Comparison of ENCODE assay signal across 29 cellular contexts in genomic region chr17:34237458-34237857, GRCh38. TPM values are rescaled to one million over a fixed set of nuclear protein-coding genes. Genes with fewer than 3 reads are reported as not detected.
"Had no signal": no experiment of that assay in that cellular context is flagged by ENCODE, and none has a peak within 500 bp of the region (broad histone marks: within the 10 kb centered on the region; RNA-seq: fewer than 3 reads in every experiment).

No MANE protein-coding gene starts in this region.

- H3K4me3 Mint-ChIP-seq: endodermal cell; naive thymus-derived CD4-positive, alpha-beta T cell; stimulated activated naive B cell treated with anti-CD40 and anti-IgM and Interleukin-4, amounts not matched to agents 10 μg/mL and 1 μg/mL and 100 μg/mL, for 72 hours; stimulated activated naive CD8-positive, alpha-beta T cell treated with anti-CD3 and anti-CD28 coated beads, Interleukin-15, amount 100 ng/mL, for 72 hours had no signal

- H2AFZ ChIP-seq: parathyroid adenoma had no signal

- H3K36me3 ChIP-seq: heart left ventricle, sigmoid colon, tibial nerve, upper lobe of right lung, vagina had no signal

- H3K9me3 ChIP-seq: heart left ventricle, sigmoid colon, testis, tibial nerve, upper lobe of right lung, vagina had no signal

- H3K4me1 ChIP-seq: parathyroid adenoma had no signal

- H3K36me3 Mint-ChIP-seq: naive thymus-derived CD4-positive, alpha-beta T cell; stimulated activated naive B cell treated with anti-CD40 and anti-IgM and Interleukin-4, amounts not matched to agents 10 μg/mL and 1 μg/mL and 100 μg/mL, for 72 hours had no signal

- H3K27ac ChIP-seq: coronary artery, parathyroid adenoma, testis, upper lobe of right lung, vagina had no signal

- DNase-seq: effector CD4-positive, alpha-beta T cell; endodermal cell; foreskin melanocyte; heart left ventricle; left cardiac atrium; naive thymus-derived CD4-positive, alpha-beta T cell; occipital lobe; sigmoid colon; stimulated activated CD4-positive, alpha-beta T cell treated with anti-CD3 and anti-CD28 coated beads, Interleukin-2, amount 100 ng/mL, for 24 hours; stimulated activated CD4-positive, alpha-beta T cell treated with anti-CD3 and anti-CD28 coated beads, Interleukin-4, amount 100 ng/mL, for 4 hours; stimulated activated naive B cell treated with anti-CD40 and anti-IgM and Interleukin-4, amounts not matched to agents 10 μg/mL and 1 μg/mL and 100 μg/mL, for 72 hours; stimulated activated naive CD8-positive, alpha-beta T cell treated with anti-CD3 and anti-CD28 coated beads, Interleukin-15, amount 100 ng/mL, for 72 hours; testis; upper lobe of right lung had no signal

- H3K27me3 ChIP-seq: heart left ventricle, sigmoid colon, testis, tibial nerve, upper lobe of right lung, vagina had no signal

- ATAC-seq: heart left ventricle; left cardiac atrium; naive thymus-derived CD4-positive, alpha-beta T cell; stimulated activated naive B cell treated with anti-CD40 and anti-IgM and Interleukin-4, amounts not matched to agents 10 μg/mL and 1 μg/mL and 100 μg/mL, for 72 hours; stimulated activated naive CD8-positive, alpha-beta T cell treated with anti-CD3 and anti-CD28 coated beads, Interleukin-15, amount 100 ng/mL, for 72 hours; upper lobe of right lung had no signal

- H3K9me3 Mint-ChIP-seq: endodermal cell; naive thymus-derived CD4-positive, alpha-beta T cell; stimulated activated naive B cell treated with anti-CD40 and anti-IgM and Interleukin-4, amounts not matched to agents 10 μg/mL and 1 μg/mL and 100 μg/mL, for 72 hours; stimulated activated naive CD8-positive, alpha-beta T cell treated with anti-CD3 and anti-CD28 coated beads, Interleukin-15, amount 100 ng/mL, for 72 hours had no signal

- H3K79me2 ChIP-seq: parathyroid adenoma had no signal

- H3K4me1 Mint-ChIP-seq: stimulated activated naive CD8-positive, alpha-beta T cell treated with anti-CD3 and anti-CD28 coated beads, Interleukin-15, amount 100 ng/mL, for 72 hours had no signal

- H3K27ac Mint-ChIP-seq: endodermal cell; naive thymus-derived CD4-positive, alpha-beta T cell; stimulated activated naive B cell treated with anti-CD40 and anti-IgM and Interleukin-4, amounts not matched to agents 10 μg/mL and 1 μg/mL and 100 μg/mL, for 72 hours; stimulated activated naive CD8-positive, alpha-beta T cell treated with anti-CD3 and anti-CD28 coated beads, Interleukin-15, amount 100 ng/mL, for 72 hours had no signal

- H3K4me3 ChIP-seq: coronary artery, heart left ventricle, sigmoid colon, skin epidermis, testis, tibial nerve, upper lobe of right lung, vagina had no signal

- H3K9ac ChIP-seq: parathyroid adenoma had no signal

- FAIRE-seq: keratinocyte had no signal

RNA-seq across cellular contexts. Expression of gene CCL2, which starts 17.6 kb away (rescaled TPM):
- polyA plus RNA-seq: naive thymus-derived CD4-positive, alpha-beta T cell had no signal

RNA-seq across cellular contexts. Expression of gene CCL7, which starts 32.6 kb away (rescaled TPM):
- total RNA-seq: chondrocyte; endodermal cell; left cardiac atrium; liver; lung microvascular endothelial cell; naive thymus-derived CD4-positive, alpha-beta T cell; occipital lobe; sigmoid colon; testis; tibial nerve; upper lobe of right lung; vagina had no signal
- polyA plus RNA-seq: esophagus; keratinocyte; liver; naive thymus-derived CD4-positive, alpha-beta T cell; neural cell had no signal

RNA-seq across cellular contexts. Expression of gene CCL11, which starts 48.1 kb away (rescaled TPM):
- total RNA-seq: chondrocyte; dermis microvascular lymphatic vessel endothelial cell; endodermal cell; liver; lung microvascular endothelial cell; mononuclear cell; naive thymus-derived CD4-positive, alpha-beta T cell; occipital lobe; pulmonary artery endothelial cell; subcutaneous adipose tissue; testis had no signal
- polyA plus RNA-seq: keratinocyte; liver; naive thymus-derived CD4-positive, alpha-beta T cell; neural cell had no signal
